Comparison of ENCODE assay signal across 9 cellular contexts in genomic region chrX:153438522-153438921, GRCh38. TPM values are rescaled to one million over a fixed set of nuclear protein-coding genes. Genes with fewer than 3 reads are reported as not detected.
A peak's percentile ranks its signal among the peaks of the same experiment; 100 is the strongest.
DNase-seq lines count a peak whose midpoint lies in the region; ATAC-seq, FAIRE-seq and TF ChIP-seq lines count a peak whose summit lies in the region.
"Had no signal": no experiment of that assay in that cellular context is flagged by ENCODE, and none has a peak within 500 bp of the region (broad histone marks: within the 10 kb centered on the region; RNA-seq: fewer than 3 reads in every experiment).

No MANE protein-coding gene starts in this region.

- H3K9ac ChIP-seq in PC-3 (ENCODE audit: low read length): no peak overlapping the region

- H3K4me3 ChIP-seq in AG10803 (ENCODE audit: low read length) (no peak overlapping the region), PC-3 (ENCODE audit: low read length) (no peak overlapping the region), SJCRH30 (no peak overlapping the region)

- H3K9me3 ChIP-seq in PC-3 (ENCODE audit: low read length): no peaks in the 10 kb centered on the region
- H3K9me3 ChIP-seq in SJCRH30 (replicated peaks): no peaks in the 10 kb centered on the region

- no peak for ATAC-seq in PC-3
- ATAC-seq in HG02870 (IDR thresholded peaks at IDR 0.05; ENCODE audit: unreplicated experiment): no peak
- ATAC-seq in GM18867 (IDR thresholded peaks at IDR 0.05; ENCODE audit: unreplicated experiment): no peak

- no TSS peak for BruUV-seq in PC-3 (replicated peaks; lab: Mats Ljungman, UMichigan)

- H3F3A ChIP-seq in PC-3 (ENCODE audit: low read length, unreplicated experiment): no peaks in the 10 kb centered on the region

- FAIRE-seq in GM18507 (lab: Jason Lieb, UNC): peak; percentile 64

- H3K36me3 ChIP-seq in PC-3 (ENCODE audit: low read depth, low read length): no peaks in the 10 kb centered on the region
- no peaks in the 10 kb centered on the region for H3K36me3 ChIP-seq in SJCRH30

- no peaks in the 10 kb centered on the region for H3K79me2 ChIP-seq in PC-3 (ENCODE audit: low read length)

- DNase-seq in AG10803 (ENCODE audit: low read depth): peak; percentile 9
- DNase-seq in GM18507 (ENCODE audit: extremely low spot score, insufficient read length, low read depth): no peak
- DNase-seq in PC-3: no peak
- peak; percentile 24 for DNase-seq in iris pigment epithelial cell (ENCODE audit: low read depth)
- no peak for DNase-seq in stimulated activated CD4-positive, alpha-beta T cell treated with anti-CD3 and anti-CD28 coated beads, Interleukin-2, amount 100 ng/mL, for 48 hours
- no peak for DNase-seq in SJCRH30

- CTCF ChIA-PET in PC-3 (lab: Charles Lee): no interaction called here

- no peaks in the 10 kb centered on the region for H3K9me2 ChIP-seq in PC-3 (replicated peaks; ENCODE audit: low read length)

- H3K4me1 ChIP-seq in PC-3 (ENCODE audit: insufficient read depth, low read length) (peaks cover 2% of the 10 kb centered on the region; the same call in 1 of the 2 replicates), SJCRH30 (no peaks in the 10 kb centered on the region)

- H3K27ac ChIP-seq in PC-3 (ENCODE audit: low read length) (no peak overlapping the region), SJCRH30 (no peak overlapping the region)

- TF ChIP-seq CTCF in AG10803 (conservative IDR thresholded peaks at IDR 0.05; ENCODE audit: low read length): peak; percentile 50
- TF ChIP-seq CTCF in PC-3 (conservative IDR thresholded peaks at IDR 0.05; ENCODE audit: low read depth, low read length): peak; percentile 36; the same call in 1 of the 2 replicates

- H2AFZ ChIP-seq in PC-3 (ENCODE audit: low read length): no peak overlapping the region

- no peak overlapping the region for H3K4me2 ChIP-seq in PC-3 (ENCODE audit: low read length)

- no peaks in the 10 kb centered on the region for H4K20me1 ChIP-seq in PC-3 (ENCODE audit: low read length)

- H3K27me3 ChIP-seq in PC-3 (ENCODE audit: low read length) (no peaks in the 10 kb centered on the region), SJCRH30 (no peaks in the 10 kb centered on the region)

- POLR2A ChIA-PET in PC-3 (lab: Charles Lee; ENCODE audit: unreplicated experiment): no interaction called here

- intact Hi-C loops in PC-3 (cut with micrococcal nuclease): no loop called here

RNA-seq across cellular contexts. Expression of gene TREX2, which starts 7.3 kb away (rescaled TPM):
- 1.4 and 4.7 TPM in 2 replicates for total RNA-seq in PC-3 (2014; rRNA removed)
- 0.10 and 0.67 TPM in 2 replicates for total RNA-seq in SJCRH30 (2014; rRNA removed; shearing (Covaris generic))

RNA-seq across cellular contexts. Expression of gene ZFP92, which starts 27.2 kb away (rescaled TPM):
- not detected in 2 replicates for total RNA-seq in PC-3 (2014; rRNA removed)
- not detected in 2 replicates for total RNA-seq in SJCRH30 (2014; rRNA removed; shearing (Covaris generic))

RNA-seq across cellular contexts. Expression of gene HAUS7, which starts 31.9 kb away (rescaled TPM):
- 34.1 and 46.0 TPM in 2 replicates for total RNA-seq in PC-3 (2014; rRNA removed)
- 29.6 and 29.8 TPM in 2 replicates for total RNA-seq in SJCRH30 (2014; rRNA removed; shearing (Covaris generic))

RNA-seq across cellular contexts. Expression of gene PNMA6E, which starts 37.4 kb away (rescaled TPM):
- not detected in 2 replicates for total RNA-seq in PC-3 (2014; rRNA removed)
- not detected in 2 replicates for total RNA-seq in SJCRH30 (2014; rRNA removed; shearing (Covaris generic))
- total RNA-seq: temporal lobe had no signal

RNA-seq across cellular contexts. Expression of gene BGN, which starts 56.3 kb away (rescaled TPM):
- not detected in 2 replicates for total RNA-seq in PC-3 (2014; rRNA removed)
- 0.15 and 0.16 TPM in 2 replicates for total RNA-seq in SJCRH30 (2014; rRNA removed; shearing (Covaris generic))

Comparison
In these comparisons a context has a peak if more than half of its experiments do, and no peak if none do; other contexts are left out.
1. DNase-seq: peak in AG10803 (single experiment) and iris pigment epithelial cell (single experiment); none in GM18507 (single experiment), PC-3 (single experiment), stimulated activated CD4-positive, alpha-beta T cell treated with anti-CD3 and anti-CD28 coated beads, Interleukin-2, amount 100 ng/mL, for 48 hours (0 of 2) and SJCRH30 (0 of 2).